ENCODE assay signal across 11 cellular contexts in genomic region chr3:138468886-138469285, GRCh38. TPM values are rescaled to one million over a fixed set of nuclear protein-coding genes. Genes with fewer than 3 reads are reported as not detected.
A peak's percentile ranks its signal among the peaks of the same experiment; 100 is the strongest.
DNase-seq lines count a peak whose midpoint lies in the region; ATAC-seq and TF ChIP-seq lines count a peak whose summit lies in the region.
"Had no signal": no experiment of that assay in that cellular context is flagged by ENCODE, and none has a peak within 500 bp of the region (broad histone marks: within the 10 kb centered on the region; RNA-seq: fewer than 3 reads in every experiment).

No MANE protein-coding gene starts in this region.

- TF ChIP-seq CTCF in left ventricle myocardium inferior (IDR thresholded peaks at IDR 0.05; ENCODE audit: borderline replicate concordance) (no peak), lower leg skin (IDR thresholded peaks at IDR 0.05) (no peak)

- H3K9me3 ChIP-seq in left ventricle myocardium inferior (replicated peaks) (no peaks in the 10 kb centered on the region), skeletal muscle tissue (ENCODE audit: control insufficient read depth in 3 of 3, low read length in 3 of 3) (no peaks in the 10 kb centered on the region)

- TF ChIP-seq POLR2A in lower leg skin (IDR thresholded peaks at IDR 0.05) = no peak

- 23 to 26% methylated on average over 2 of the region's 2 CpGs for WGBS in lower leg skin, 2 donors

- no peaks in the 10 kb centered on the region for H3K36me3 ChIP-seq in left ventricle myocardium inferior
- no peaks in the 10 kb centered on the region for H3K36me3 ChIP-seq in skeletal muscle tissue (ENCODE audit: control insufficient read depth in 3 of 3, insufficient read depth in 3 of 3, low read length in 3 of 3)

- peak overlapping the region in 2 of 3 donors; percentile 45 to 69 for H3K9ac ChIP-seq in skeletal muscle tissue (ENCODE audit: low read depth in 1 of 3, low read length in 3 of 3)

- intact Hi-C loops in left ventricle myocardium inferior (cut with micrococcal nuclease) = no loop called here
- intact Hi-C loops in lower leg skin (cut with DNase I; ENCODE audit: low total_unique reads) = no loop called here

- ATAC-seq in GM19467 (IDR thresholded peaks at IDR 0.05; ENCODE audit: unreplicated experiment) (no peak), GM21717 (IDR thresholded peaks at IDR 0.05; ENCODE audit: unreplicated experiment) (no peak)

- DNase-seq in GM04503 (ENCODE audit: low read depth) = peak; percentile 51
- DNase-seq in RPMI7951 (ENCODE audit: low read depth) = peak; percentile 63
- no peak for DNase-seq in left ventricle myocardium inferior
- DNase-seq in lower leg skin (ENCODE audit: low spot score in 2 of 2) = no peak
- no peak for DNase-seq in NCI-H187 (lab: John Stamatoyannopoulos, UW)
- DNase-seq: activated T-cell treated with anti-CD3 and anti-CD28 coated beads, Interleukin-2, amount 50 U/mL, for 24 hours; CD8-positive, alpha-beta memory T cell; retina had no signal

- peaks cover 12% of the 10 kb centered on the region for H3K4me1 ChIP-seq in left ventricle myocardium inferior
- H3K4me1 ChIP-seq in skeletal muscle tissue (ENCODE audit: control insufficient read depth in 3 of 3, insufficient read depth in 3 of 3, low read length in 3 of 3) = peaks cover 15 to 32% (median 21%) of the 10 kb centered on the region in 3 donors

- H3K4me3 ChIP-seq in left ventricle myocardium inferior (no peak overlapping the region), skeletal muscle tissue (ENCODE audit: low read length in 3 of 3) (peak overlapping the region in 1 of 3 donors; percentile 1), lower leg skin (ENCODE audit: low read depth, poor library complexity, severe bottlenecking) (no peak overlapping the region)

- peak overlapping the region; percentile 63 for H3K27ac ChIP-seq in left ventricle myocardium inferior (replicated peaks)
- H3K27ac ChIP-seq in skeletal muscle tissue (ENCODE audit: low read depth, low read length) = peak overlapping the region; percentile 90

- no peaks in the 10 kb centered on the region for H3K27me3 ChIP-seq in left ventricle myocardium inferior (ENCODE audit: low read depth)
- no peaks in the 10 kb centered on the region for H3K27me3 ChIP-seq in skeletal muscle tissue (ENCODE audit: control insufficient read depth in 3 of 3, insufficient read depth in 3 of 3, low read length in 3 of 3)

RNA-seq across cellular contexts. Expression of gene ESYT3, which starts 34.5 kb away (rescaled TPM):
- total RNA-seq in RPMI7951 (2014; rRNA removed; shearing (Covaris generic)) = 0.12 and 0.20 TPM in 2 replicates
- total RNA-seq in left ventricle myocardium inferior (1.0 TPM), skeletal muscle tissue (14.1 TPM), lower leg skin (10 to 100 TPM; 44.5 to 59.5 (median 47.1) TPM)

Comparison
In these comparisons a context has a peak if more than half of its experiments do, and no peak if none do; other contexts are left out.
1. DNase-seq: peak in GM04503 (single experiment) and RPMI7951 (single experiment); none in left ventricle myocardium inferior (single experiment), lower leg skin (0 of 2) and NCI-H187 (0 of 2).